ENCODE assay signal across 8 cellular contexts in the genomic region with DNA sequence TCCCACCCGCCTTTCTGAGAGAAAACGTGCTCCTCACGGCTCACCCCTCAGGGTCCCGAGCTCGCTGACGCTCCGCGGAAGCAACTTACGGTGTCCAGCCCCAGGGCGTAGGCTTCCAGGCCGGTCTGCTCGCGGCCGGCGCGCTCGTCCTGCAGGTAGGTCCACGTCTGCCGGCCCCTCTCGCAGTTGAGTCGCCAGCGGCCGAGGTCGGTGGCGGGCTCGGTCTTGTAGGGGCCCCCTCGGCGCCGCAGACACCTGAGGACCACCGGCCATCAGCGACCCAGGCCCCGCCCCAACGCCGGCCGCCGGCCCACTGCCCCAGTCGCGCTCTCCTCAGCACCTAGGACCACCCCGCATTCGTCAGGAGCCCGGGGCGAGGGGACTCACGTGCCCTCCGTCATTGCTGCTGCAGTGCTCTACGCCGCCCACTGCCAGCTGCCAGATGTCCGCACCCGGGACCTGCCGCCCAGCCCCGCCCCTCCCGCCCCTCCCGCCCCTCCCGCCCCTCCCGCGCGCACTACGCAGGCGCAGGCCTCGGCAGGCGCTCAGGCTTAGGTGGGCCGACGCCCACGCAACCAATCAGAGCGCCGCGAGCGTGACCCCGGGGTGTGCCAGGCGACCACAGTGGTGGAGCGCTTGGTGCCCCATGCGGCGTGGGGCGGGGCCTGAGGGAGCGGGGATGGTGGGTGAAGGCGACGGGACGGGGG. TPM values are rescaled to one million over a fixed set of nuclear protein-coding genes. Genes with fewer than 3 reads are reported as not detected.
A peak's percentile ranks its signal among the peaks of the same experiment; 100 is the strongest.
DNase-seq lines count a peak whose midpoint lies in the region; ATAC-seq, FAIRE-seq and TF ChIP-seq lines count a peak whose summit lies in the region.

A gene (minus strand): TSS at position 430 of the 707 bp plus-strand sequence. CDS start 29 bp downstream, at position 401.

- peak within 1 kb of the TSS; percentile 91 for H3K27ac Mint-ChIP-seq in activated CD4-positive, alpha-beta T cell treated with anti-CD3 and anti-CD28 coated beads for 36 hours
- H3K27ac Mint-ChIP-seq in chondrocyte (ENCODE audit: unreplicated experiment), result peak within 1 kb of the TSS; percentile 95

- peak within 1 kb of the TSS; percentile 96 for H3K4me3 ChIP-seq in kidney epithelial cell (ENCODE audit: low read depth, low read length)

- ATAC-seq in HG03442 (IDR thresholded peaks at IDR 0.05; ENCODE audit: unreplicated experiment), result peak; percentile 75
- peak; percentile 95 for ATAC-seq in activated CD4-positive, alpha-beta T cell treated with anti-CD3 and anti-CD28 coated beads for 36 hours

- H3K4me3 Mint-ChIP-seq in activated CD4-positive, alpha-beta T cell treated with anti-CD3 and anti-CD28 coated beads for 36 hours, result peak within 1 kb of the TSS; percentile 77
- H3K4me3 Mint-ChIP-seq in chondrocyte (ENCODE audit: unreplicated experiment), result peak within 1 kb of the TSS; percentile 93

- peaks cover 33% of the 10 kb centered on the region for H3K36me3 Mint-ChIP-seq in activated CD4-positive, alpha-beta T cell treated with anti-CD3 and anti-CD28 coated beads for 36 hours (ENCODE audit: low read depth)
- H3K36me3 Mint-ChIP-seq in chondrocyte (ENCODE audit: low read depth), result peaks cover 8% of the 10 kb centered on the region

- H3K9me3 Mint-ChIP-seq in activated CD4-positive, alpha-beta T cell treated with anti-CD3 and anti-CD28 coated beads for 36 hours (ENCODE audit: low read depth), result peaks cover 2% of the 10 kb centered on the region
- no peaks in the 10 kb centered on the region for H3K9me3 Mint-ChIP-seq in chondrocyte (ENCODE audit: low read depth)

- H3K4me1 Mint-ChIP-seq in activated CD4-positive, alpha-beta T cell treated with anti-CD3 and anti-CD28 coated beads for 36 hours, result peaks cover 41% of the 10 kb centered on the region
- peaks cover 48% of the 10 kb centered on the region for H3K4me1 Mint-ChIP-seq in chondrocyte (ENCODE audit: low read depth)

- intact Hi-C loops in activated CD4-positive, alpha-beta T cell treated with anti-CD3 and anti-CD28 coated beads for 36 hours (cut with DNase I, micrococcal nuclease), result loop anchor here (1.0 to 10.0 kb wide), 13 partner anchors 24 to 1891 kb away; a partner anchor contains a TSS

- CTCF ChIA-PET in activated CD4-positive, alpha-beta T cell treated with anti-CD3 and anti-CD28 coated beads for 36 hours (lab: Charles Lee), result interaction anchor here (0.8 kb wide), 1 partner anchor 14 kb away, joined by 3 read pairs; no protein-coding TSS in a partner anchor

- FAIRE-seq in GM19239 (lab: Jason Lieb, UNC), result peak; percentile 56

- POLR2A ChIA-PET in activated CD4-positive, alpha-beta T cell treated with anti-CD3 and anti-CD28 coated beads for 36 hours (lab: Charles Lee), result no interaction called here

- H3K27me3 ChIP-seq in kidney epithelial cell (ENCODE audit: control insufficient read depth, insufficient read depth, low read length), result no peaks in the 10 kb centered on the region

- no peaks in the 10 kb centered on the region for H3K27me3 Mint-ChIP-seq in activated CD4-positive, alpha-beta T cell treated with anti-CD3 and anti-CD28 coated beads for 36 hours
- no peaks in the 10 kb centered on the region for H3K27me3 Mint-ChIP-seq in chondrocyte (ENCODE audit: low read depth)

- peaks cover 1% of the 10 kb centered on the region for H3K36me3 ChIP-seq in kidney epithelial cell (ENCODE audit: control insufficient read depth, insufficient read depth, low read length)

- TF ChIP-seq CTCF in chondrocyte (IDR thresholded peaks at IDR 0.05) (no peak), kidney epithelial cell (IDR thresholded peaks at IDR 0.05; ENCODE audit: insufficient read depth, low read length, poor library complexity, severe bottlenecking) (no peak)

- DNase-seq in AML-193 (lab: John Stamatoyannopoulos, UW), result peak; percentile 83 to 88
- DNase-seq in GM19239 (ENCODE audit: insufficient read length, low spot score), result peak; percentile 97
- peak; percentile 99 for DNase-seq in NCI-H524 (lab: John Stamatoyannopoulos, UW)
- peak; percentile 98 for DNase-seq in activated CD4-positive, alpha-beta T cell treated with anti-CD3 and anti-CD28 coated beads for 36 hours
- DNase-seq in chondrocyte (ENCODE audit: low spot score), result peak; percentile 100
- DNase-seq in kidney epithelial cell (ENCODE audit: low read depth), result peak; percentile 82
- peak; percentile 98 for DNase-seq in stimulated activated CD4-positive, alpha-beta T cell treated with anti-CD3 and anti-CD28 coated beads, Interleukin-15, amount 100 ng/mL, for 24 hours

RNA-seq across cellular contexts. Expression of the gene that starts here (rescaled TPM):
- total RNA-seq in activated CD4-positive, alpha-beta T cell treated with anti-CD3 and anti-CD28 coated beads for 36 hours, result 10 to 100 TPM; 14.1 to 21.3 TPM
- 93.2 to 110 TPM (median 107 TPM) in 3 replicates for total RNA-seq in chondrocyte
- 74.5 and 93.0 TPM in 2 replicates for total RNA-seq in kidney epithelial cell

Comparison
In these comparisons a context has a peak if more than half of its experiments do, and no peak if none do; other contexts are left out.
1. Peak in every context shown above with its lines: DNase-seq, ATAC-seq and H3K4me3 ChIP-seq.